Comparison of ENCODE assay signal across 1 cellular context in the genomic region with DNA sequence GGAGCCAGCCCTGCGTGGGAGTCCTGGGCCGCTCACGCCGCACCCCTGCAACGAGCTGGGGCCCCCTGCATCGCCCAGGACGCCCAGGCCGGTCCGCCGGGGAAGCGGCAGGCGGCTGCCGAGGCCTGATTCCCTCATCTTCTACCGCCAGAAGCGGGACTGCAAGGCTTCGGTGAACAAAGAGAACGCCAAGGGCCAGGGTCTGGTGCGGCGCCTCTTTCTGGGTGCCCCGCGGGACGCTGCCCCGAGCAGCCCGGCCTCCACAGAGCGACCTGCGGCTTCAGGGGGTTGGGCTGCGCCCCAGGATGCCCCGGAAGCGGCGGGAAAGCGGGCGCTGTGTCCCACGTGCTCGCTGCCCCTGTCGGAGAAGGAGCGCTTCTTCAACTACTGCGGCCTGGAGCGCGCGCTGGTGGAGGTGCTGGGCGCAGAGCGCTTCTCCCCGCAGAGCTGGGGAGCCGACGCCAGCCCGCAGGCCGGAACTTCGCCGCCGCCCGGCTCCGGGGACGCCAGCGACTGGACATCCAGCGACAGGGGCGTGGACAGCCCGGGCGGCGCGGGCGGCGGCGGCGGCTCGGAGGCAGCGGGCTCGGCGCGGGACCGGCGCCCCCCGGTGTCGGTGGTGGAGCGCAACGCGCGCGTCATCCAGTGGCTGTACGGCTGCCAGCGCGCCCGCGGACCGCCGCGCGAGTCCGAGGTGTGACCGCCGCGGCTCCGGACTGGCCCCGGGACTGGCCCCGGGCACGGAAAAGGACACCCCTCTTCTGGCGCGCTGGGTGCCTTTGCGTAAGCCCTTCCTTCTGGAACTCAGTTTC.
TF ChIP-seq lines count a peak whose summit lies in the region.

No MANE protein-coding gene starts in this region.

TF ChIP-seq in WTC11, 78 proteins besides CTCF, POLR2A, EP300 and RAD21 (continued from another document and continues in another):
- TF ChIP-seq ELF4 (CRISPR knock-in tag; IDR thresholded peaks at IDR 0.05; ENCODE audit: low read depth) (peak; percentile 87; the same call in 1 of the 2 replicates), CREB1 (CRISPR knock-in tag; IDR thresholded peaks at IDR 0.05) (0 out of 2 replicates have a peak, but pooled peaks have one; percentile 68), ZNF423 (CRISPR knock-in tag; IDR thresholded peaks at IDR 0.05) (peak; percentile 58; the same call in 1 of the 2 replicates), SP1 (CRISPR knock-in tag; conservative IDR thresholded peaks at IDR 0.05) (peak; percentile 66; the same call in 1 of the 2 replicates), GTF2I (CRISPR knock-in tag; conservative IDR thresholded peaks at IDR 0.05) (no peak), NFYB (CRISPR knock-in tag; conservative IDR thresholded peaks at IDR 0.05; ENCODE audit: low read depth) (0 out of 2 replicates have a peak, but pooled peaks have one; percentile 30), EMX1 (CRISPR knock-in tag; IDR thresholded peaks at IDR 0.05) (no peak), NFE2L1 (CRISPR knock-in tag; IDR thresholded peaks at IDR 0.05) (peak; percentile 87; the same call in 1 of the 2 replicates), JAZF1 (CRISPR knock-in tag; IDR thresholded peaks at IDR 0.05) (no peak), ZNF317 (CRISPR knock-in tag; IDR thresholded peaks at IDR 0.05; ENCODE audit: borderline replicate concordance, low read depth) (0 out of 2 replicates have a peak, but pooled peaks have one; percentile 30), TP53 (CRISPR knock-in tag; IDR thresholded peaks at IDR 0.05) (no peak), ZNF396 (CRISPR knock-in tag; IDR thresholded peaks at IDR 0.05; ENCODE audit: borderline replicate concordance) (no peak), TCF7 (CRISPR knock-in tag; IDR thresholded peaks at IDR 0.05; ENCODE audit: low read depth) (0 out of 2 replicates have a peak, but pooled peaks have one; percentile 27), OVOL2 (CRISPR knock-in tag; IDR thresholded peaks at IDR 0.05; ENCODE audit: borderline replicate concordance) (no peak), GRHL2 (CRISPR knock-in tag; IDR thresholded peaks at IDR 0.05; ENCODE audit: insufficient replicate concordance, severe bottlenecking) (no peak), KAT7 (CRISPR knock-in tag; IDR thresholded peaks at IDR 0.05; ENCODE audit: borderline replicate concordance) (0 out of 2 replicates have a peak, but pooled peaks have one; percentile 71), CREM (CRISPR knock-in tag; IDR thresholded peaks at IDR 0.05) (peak; percentile 75; the same call in 1 of the 2 replicates), ZNF232 (CRISPR knock-in tag; IDR thresholded peaks at IDR 0.05) (peak; percentile 90), ETV6 (CRISPR knock-in tag; IDR thresholded peaks at IDR 0.05) (peak; percentile 94), NFATC4 (CRISPR knock-in tag; IDR thresholded peaks at IDR 0.05) (no peak), FOXJ3 (CRISPR knock-in tag; IDR thresholded peaks at IDR 0.05; ENCODE audit: borderline replicate concordance) (no peak), PRRX2 (CRISPR knock-in tag; IDR thresholded peaks at IDR 0.05) (no peak)
- TF ChIP-seq, protein P1, sequence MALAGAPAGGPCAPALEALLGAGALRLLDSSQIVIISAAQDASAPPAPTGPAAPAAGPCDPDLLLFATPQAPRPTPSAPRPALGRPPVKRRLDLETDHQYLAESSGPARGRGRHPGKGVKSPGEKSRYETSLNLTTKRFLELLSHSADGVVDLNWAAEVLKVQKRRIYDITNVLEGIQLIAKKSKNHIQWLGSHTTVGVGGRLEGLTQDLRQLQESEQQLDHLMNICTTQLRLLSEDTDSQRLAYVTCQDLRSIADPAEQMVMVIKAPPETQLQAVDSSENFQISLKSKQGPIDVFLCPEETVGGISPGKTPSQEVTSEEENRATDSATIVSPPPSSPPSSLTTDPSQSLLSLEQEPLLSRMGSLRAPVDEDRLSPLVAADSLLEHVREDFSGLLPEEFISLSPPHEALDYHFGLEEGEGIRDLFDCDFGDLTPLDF (CRISPR knock-in tag; IDR thresholded peaks at IDR 0.05) = 0 out of 2 replicates have a peak, but pooled peaks have one; percentile 71
- TF ChIP-seq, protein P2, sequence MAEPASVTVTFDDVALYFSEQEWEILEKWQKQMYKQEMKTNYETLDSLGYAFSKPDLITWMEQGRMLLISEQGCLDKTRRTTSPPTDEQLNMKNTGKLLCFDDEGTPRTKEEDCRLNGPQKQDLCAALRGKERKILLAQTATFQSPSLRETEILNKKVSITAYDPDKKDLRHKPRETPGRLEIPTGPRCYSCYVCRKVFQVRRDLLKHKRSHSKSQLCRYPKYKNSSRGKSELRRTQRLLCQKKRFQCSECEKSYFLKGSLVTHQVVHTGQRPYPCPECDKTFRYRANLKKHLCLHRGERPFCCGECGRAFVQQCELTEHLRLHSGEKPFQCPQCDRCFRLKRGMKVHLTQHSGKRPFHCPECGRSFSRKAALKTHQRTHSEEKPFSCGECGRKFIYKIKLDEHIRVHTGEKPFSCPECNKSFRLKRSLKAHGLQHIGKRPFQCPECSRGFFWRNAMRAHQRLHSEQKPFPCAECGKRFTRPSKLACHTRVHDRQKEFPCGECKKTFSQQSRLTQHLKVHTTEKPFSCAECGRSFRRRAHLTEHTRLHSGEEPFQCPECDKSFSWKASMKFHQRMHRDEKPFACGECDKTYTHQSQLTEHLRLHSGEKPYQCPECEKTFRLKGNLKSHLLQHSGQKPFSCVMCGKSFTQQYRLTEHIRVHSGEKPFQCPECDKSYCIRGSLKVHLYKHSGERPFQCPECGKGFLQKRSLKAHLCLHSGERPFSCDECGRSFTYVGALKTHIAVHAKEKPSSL (CRISPR knock-in tag; conservative IDR thresholded peaks at IDR 0.05) = no peak
- TF ChIP-seq, protein P3, sequence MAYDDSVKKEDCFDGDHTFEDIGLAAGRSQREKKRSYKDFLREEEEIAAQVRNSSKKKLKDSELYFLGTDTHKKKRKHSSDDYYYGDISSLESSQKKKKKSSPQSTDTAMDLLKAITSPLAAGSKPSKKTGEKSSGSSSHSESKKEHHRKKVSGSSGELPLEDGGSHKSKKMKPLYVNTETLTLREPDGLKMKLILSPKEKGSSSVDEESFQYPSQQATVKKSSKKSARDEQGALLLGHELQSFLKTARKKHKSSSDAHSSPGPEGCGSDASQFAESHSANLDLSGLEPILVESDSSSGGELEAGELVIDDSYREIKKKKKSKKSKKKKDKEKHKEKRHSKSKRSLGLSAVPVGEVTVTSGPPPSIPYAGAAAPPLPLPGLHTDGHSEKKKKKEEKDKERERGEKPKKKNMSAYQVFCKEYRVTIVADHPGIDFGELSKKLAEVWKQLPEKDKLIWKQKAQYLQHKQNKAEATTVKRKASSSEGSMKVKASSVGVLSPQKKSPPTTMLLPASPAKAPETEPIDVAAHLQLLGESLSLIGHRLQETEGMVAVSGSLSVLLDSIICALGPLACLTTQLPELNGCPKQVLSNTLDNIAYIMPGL (CRISPR knock-in tag; IDR thresholded peaks at IDR 0.05) = peak; percentile 90
- TF ChIP-seq, protein P4, sequence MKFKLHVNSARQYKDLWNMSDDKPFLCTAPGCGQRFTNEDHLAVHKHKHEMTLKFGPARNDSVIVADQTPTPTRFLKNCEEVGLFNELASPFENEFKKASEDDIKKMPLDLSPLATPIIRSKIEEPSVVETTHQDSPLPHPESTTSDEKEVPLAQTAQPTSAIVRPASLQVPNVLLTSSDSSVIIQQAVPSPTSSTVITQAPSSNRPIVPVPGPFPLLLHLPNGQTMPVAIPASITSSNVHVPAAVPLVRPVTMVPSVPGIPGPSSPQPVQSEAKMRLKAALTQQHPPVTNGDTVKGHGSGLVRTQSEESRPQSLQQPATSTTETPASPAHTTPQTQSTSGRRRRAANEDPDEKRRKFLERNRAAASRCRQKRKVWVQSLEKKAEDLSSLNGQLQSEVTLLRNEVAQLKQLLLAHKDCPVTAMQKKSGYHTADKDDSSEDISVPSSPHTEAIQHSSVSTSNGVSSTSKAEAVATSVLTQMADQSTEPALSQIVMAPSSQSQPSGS (CRISPR knock-in tag; IDR thresholded peaks at IDR 0.05; ENCODE audit: borderline replicate concordance, low read depth) = no peak
- TF ChIP-seq, protein P5, sequence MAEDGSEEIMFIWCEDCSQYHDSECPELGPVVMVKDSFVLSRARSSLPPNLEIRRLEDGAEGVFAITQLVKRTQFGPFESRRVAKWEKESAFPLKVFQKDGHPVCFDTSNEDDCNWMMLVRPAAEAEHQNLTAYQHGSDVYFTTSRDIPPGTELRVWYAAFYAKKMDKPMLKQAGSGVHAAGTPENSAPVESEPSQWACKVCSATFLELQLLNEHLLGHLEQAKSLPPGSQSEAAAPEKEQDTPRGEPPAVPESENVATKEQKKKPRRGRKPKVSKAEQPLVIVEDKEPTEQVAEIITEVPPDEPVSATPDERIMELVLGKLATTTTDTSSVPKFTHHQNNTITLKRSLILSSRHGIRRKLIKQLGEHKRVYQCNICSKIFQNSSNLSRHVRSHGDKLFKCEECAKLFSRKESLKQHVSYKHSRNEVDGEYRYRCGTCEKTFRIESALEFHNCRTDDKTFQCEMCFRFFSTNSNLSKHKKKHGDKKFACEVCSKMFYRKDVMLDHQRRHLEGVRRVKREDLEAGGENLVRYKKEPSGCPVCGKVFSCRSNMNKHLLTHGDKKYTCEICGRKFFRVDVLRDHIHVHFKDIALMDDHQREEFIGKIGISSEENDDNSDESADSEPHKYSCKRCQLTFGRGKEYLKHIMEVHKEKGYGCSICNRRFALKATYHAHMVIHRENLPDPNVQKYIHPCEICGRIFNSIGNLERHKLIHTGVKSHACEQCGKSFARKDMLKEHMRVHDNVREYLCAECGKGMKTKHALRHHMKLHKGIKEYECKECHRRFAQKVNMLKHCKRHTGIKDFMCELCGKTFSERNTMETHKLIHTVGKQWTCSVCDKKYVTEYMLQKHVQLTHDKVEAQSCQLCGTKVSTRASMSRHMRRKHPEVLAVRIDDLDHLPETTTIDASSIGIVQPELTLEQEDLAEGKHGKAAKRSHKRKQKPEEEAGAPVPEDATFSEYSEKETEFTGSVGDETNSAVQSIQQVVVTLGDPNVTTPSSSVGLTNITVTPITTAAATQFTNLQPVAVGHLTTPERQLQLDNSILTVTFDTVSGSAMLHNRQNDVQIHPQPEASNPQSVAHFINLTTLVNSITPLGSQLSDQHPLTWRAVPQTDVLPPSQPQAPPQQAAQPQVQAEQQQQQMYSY (CRISPR knock-in tag; IDR thresholded peaks at IDR 0.05) = no peak
- TF ChIP-seq, protein P6, sequence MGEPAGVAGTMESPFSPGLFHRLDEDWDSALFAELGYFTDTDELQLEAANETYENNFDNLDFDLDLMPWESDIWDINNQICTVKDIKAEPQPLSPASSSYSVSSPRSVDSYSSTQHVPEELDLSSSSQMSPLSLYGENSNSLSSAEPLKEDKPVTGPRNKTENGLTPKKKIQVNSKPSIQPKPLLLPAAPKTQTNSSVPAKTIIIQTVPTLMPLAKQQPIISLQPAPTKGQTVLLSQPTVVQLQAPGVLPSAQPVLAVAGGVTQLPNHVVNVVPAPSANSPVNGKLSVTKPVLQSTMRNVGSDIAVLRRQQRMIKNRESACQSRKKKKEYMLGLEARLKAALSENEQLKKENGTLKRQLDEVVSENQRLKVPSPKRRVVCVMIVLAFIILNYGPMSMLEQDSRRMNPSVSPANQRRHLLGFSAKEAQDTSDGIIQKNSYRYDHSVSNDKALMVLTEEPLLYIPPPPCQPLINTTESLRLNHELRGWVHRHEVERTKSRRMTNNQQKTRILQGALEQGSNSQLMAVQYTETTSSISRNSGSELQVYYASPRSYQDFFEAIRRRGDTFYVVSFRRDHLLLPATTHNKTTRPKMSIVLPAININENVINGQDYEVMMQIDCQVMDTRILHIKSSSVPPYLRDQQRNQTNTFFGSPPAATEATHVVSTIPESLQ (CRISPR knock-in tag; IDR thresholded peaks at IDR 0.05) = no peak
- TF ChIP-seq, protein P7, sequence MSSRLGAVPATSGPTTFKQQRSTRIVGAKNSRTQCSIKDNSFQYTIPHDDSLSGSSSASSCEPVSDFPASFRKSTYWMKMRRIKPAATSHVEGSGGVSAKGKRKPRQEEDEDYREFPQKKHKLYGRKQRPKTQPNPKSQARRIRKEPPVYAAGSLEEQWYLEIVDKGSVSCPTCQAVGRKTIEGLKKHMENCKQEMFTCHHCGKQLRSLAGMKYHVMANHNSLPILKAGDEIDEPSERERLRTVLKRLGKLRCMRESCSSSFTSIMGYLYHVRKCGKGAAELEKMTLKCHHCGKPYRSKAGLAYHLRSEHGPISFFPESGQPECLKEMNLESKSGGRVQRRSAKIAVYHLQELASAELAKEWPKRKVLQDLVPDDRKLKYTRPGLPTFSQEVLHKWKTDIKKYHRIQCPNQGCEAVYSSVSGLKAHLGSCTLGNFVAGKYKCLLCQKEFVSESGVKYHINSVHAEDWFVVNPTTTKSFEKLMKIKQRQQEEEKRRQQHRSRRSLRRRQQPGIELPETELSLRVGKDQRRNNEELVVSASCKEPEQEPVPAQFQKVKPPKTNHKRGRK (CRISPR knock-in tag; IDR thresholded peaks at IDR 0.05; ENCODE audit: borderline replicate concordance) = no peak
- TF ChIP-seq, protein P8, sequence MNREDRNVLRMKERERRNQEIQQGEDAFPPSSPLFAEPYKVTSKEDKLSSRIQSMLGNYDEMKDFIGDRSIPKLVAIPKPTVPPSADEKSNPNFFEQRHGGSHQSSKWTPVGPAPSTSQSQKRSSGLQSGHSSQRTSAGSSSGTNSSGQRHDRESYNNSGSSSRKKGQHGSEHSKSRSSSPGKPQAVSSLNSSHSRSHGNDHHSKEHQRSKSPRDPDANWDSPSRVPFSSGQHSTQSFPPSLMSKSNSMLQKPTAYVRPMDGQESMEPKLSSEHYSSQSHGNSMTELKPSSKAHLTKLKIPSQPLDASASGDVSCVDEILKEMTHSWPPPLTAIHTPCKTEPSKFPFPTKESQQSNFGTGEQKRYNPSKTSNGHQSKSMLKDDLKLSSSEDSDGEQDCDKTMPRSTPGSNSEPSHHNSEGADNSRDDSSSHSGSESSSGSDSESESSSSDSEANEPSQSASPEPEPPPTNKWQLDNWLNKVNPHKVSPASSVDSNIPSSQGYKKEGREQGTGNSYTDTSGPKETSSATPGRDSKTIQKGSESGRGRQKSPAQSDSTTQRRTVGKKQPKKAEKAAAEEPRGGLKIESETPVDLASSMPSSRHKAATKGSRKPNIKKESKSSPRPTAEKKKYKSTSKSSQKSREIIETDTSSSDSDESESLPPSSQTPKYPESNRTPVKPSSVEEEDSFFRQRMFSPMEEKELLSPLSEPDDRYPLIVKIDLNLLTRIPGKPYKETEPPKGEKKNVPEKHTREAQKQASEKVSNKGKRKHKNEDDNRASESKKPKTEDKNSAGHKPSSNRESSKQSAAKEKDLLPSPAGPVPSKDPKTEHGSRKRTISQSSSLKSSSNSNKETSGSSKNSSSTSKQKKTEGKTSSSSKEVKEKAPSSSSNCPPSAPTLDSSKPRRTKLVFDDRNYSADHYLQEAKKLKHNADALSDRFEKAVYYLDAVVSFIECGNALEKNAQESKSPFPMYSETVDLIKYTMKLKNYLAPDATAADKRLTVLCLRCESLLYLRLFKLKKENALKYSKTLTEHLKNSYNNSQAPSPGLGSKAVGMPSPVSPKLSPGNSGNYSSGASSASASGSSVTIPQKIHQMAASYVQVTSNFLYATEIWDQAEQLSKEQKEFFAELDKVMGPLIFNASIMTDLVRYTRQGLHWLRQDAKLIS (CRISPR knock-in tag; IDR thresholded peaks at IDR 0.05; ENCODE audit: borderline replicate concordance) = no peak
- TF ChIP-seq, protein P9, sequence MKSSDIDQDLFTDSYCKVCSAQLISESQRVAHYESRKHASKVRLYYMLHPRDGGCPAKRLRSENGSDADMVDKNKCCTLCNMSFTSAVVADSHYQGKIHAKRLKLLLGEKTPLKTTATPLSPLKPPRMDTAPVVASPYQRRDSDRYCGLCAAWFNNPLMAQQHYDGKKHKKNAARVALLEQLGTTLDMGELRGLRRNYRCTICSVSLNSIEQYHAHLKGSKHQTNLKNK (CRISPR knock-in tag; IDR thresholded peaks at IDR 0.05) = no peak
